Comparison of ENCODE assay signal across 9 cellular contexts in the genomic region with DNA sequence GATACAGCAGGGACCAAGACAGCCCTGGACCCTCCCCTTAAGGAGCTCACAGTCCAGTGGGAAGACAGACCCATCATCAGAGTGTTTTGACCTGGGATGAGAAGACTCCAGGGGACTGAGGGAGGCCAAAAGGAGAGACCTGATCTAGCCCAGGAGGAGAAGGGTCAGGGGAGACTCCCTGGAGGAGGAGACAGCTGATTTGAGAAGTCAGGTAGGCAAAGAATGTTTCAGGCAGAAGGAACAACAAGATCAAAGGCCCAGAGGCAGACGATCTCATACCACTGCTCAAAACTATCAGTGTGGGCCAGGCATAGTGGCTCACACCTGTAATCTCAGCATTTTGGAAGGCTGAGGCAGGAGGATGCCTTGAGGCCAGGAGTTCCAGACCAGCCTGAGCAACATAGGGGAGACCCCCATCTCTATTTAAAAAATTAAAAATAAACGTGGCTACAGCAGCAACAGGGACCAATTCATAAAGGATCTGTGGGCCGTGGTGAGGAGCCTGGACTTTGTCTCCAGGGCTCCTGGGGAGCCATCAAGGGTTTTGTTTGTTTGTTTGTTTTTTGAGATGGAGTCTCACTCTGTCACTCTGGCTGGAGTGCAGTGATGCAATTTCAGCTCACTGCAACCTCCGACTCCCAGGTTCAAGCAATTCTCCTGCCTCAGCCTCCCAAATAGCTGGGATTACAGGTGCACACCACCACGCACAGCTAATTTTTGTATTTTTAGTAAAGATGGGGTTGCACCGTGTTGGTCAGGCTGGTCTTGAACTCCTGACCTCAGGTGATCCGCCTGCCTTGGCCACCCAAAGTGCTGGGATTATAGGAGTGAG. TPM values are rescaled to one million over a fixed set of nuclear protein-coding genes. Genes with fewer than 3 reads are reported as not detected.
DNase-seq lines count a peak whose midpoint lies in the region; ATAC-seq and TF ChIP-seq lines count a peak whose summit lies in the region.
"Had no signal": no experiment of that assay in that cellular context is flagged by ENCODE, and none has a peak within 500 bp of the region (broad histone marks: within the 10 kb centered on the region; RNA-seq: fewer than 3 reads in every experiment).

No MANE protein-coding gene starts in this region.

- H3K4me1 ChIP-seq in breast epithelium (peaks cover 0 to 10% of the 10 kb centered on the region in 2 donors), upper lobe of left lung (peaks cover 42 to 63% (median 50%) of the 10 kb centered on the region in 4 donors)

- POLR2A ChIA-PET in MCF 10A (lab: Yijun Ruan, JAX): no interaction called here

- no TSS peak for BruUV-seq in MCF 10A (replicated peaks; lab: Mats Ljungman, UMichigan)

- H3K4me3 Mint-ChIP-seq in MCF 10A (ENCODE audit: unreplicated experiment) (no peak overlapping the region), glutamatergic neuron (ENCODE audit: unreplicated experiment) (peak overlapping the region; percentile 88)

- H3K27ac Mint-ChIP-seq in MCF 10A (ENCODE audit: low read depth, unreplicated experiment): no peak overlapping the region
- no peak overlapping the region for H3K27ac Mint-ChIP-seq in glutamatergic neuron (ENCODE audit: unreplicated experiment)

- no peaks in the 10 kb centered on the region for H3K36me3 ChIP-seq in breast epithelium
- H3K36me3 ChIP-seq in upper lobe of left lung: peaks cover 0 to under 1% (median 0%) of the 10 kb centered on the region in 4 donors

- CTCF ChIA-PET in MCF 10A (lab: Yijun Ruan, JAX): interaction anchor here (0.7 kb wide), 1 partner anchor 135 kb away, joined by 3 read pairs; no protein-coding TSS in a partner anchor

- TF ChIP-seq CTCF in breast epithelium (IDR thresholded peaks at IDR 0.05) (no peak), MCF 10A (IDR thresholded peaks at IDR 0.05; ENCODE audit: unreplicated experiment) (no peak), glutamatergic neuron (IDR thresholded peaks at IDR 0.05; ENCODE audit: partially characterized antibody, unreplicated experiment) (no peak), upper lobe of left lung (IDR thresholded peaks at IDR 0.05) (no peak)

- H3K9me3 ChIP-seq in breast epithelium: no peaks in the 10 kb centered on the region
- no peaks in the 10 kb centered on the region for H3K9me3 ChIP-seq in upper lobe of left lung
- H3K9me3 ChIP-seq: testis had no signal

- no peaks in the 10 kb centered on the region for H3K27me3 Mint-ChIP-seq in MCF 10A (ENCODE audit: insufficient read depth, unreplicated experiment)
- peaks cover 3% of the 10 kb centered on the region for H3K27me3 Mint-ChIP-seq in glutamatergic neuron (ENCODE audit: unreplicated experiment)

- H3K27me3 ChIP-seq in breast epithelium: no peaks in the 10 kb centered on the region
- H3K27me3 ChIP-seq in upper lobe of left lung: no peaks in the 10 kb centered on the region
- H3K27me3 ChIP-seq: testis had no signal

- TF ChIP-seq POLR2A in breast epithelium (IDR thresholded peaks at IDR 0.05) (no peak), upper lobe of left lung (IDR thresholded peaks at IDR 0.05) (no peak)

- DNase-seq in breast epithelium (ENCODE audit: low spot score in 2 of 2): no peak
- no peak for DNase-seq in MCF 10A (ENCODE audit: unreplicated experiment)
- no peak for DNase-seq in glutamatergic neuron
- DNase-seq in upper lobe of left lung: no peak
- DNase-seq in HuH-7.5 (ENCODE audit: low spot score): no peak
- DNase-seq: NCI-H1694 had no signal

- TF ChIP-seq EP300 in upper lobe of left lung (IDR thresholded peaks at IDR 0.05): no peak

- peak overlapping the region; percentile 85 to 91 for H3K27ac ChIP-seq in breast epithelium
- peak overlapping the region; percentile 78 to 94 (median 90) for H3K27ac ChIP-seq in upper lobe of left lung

- H3K4me1 Mint-ChIP-seq in MCF 10A (ENCODE audit: insufficient read depth, unreplicated experiment): peaks cover 13% of the 10 kb centered on the region
- peaks cover 2% of the 10 kb centered on the region for H3K4me1 Mint-ChIP-seq in glutamatergic neuron (ENCODE audit: low read depth, unreplicated experiment)

- 74 to 80% methylated on average over 7 of the region's 7 CpGs for WGBS in upper lobe of left lung, 2 donors

- H3K9me3 Mint-ChIP-seq in MCF 10A (ENCODE audit: unreplicated experiment) (no peaks in the 10 kb centered on the region), glutamatergic neuron (ENCODE audit: unreplicated experiment) (peaks cover 2% of the 10 kb centered on the region)

- no peak for ATAC-seq in upper lobe of left lung (ENCODE audit: low FRiP score in 2 of 2)
- no peak for ATAC-seq in GM18861 (IDR thresholded peaks at IDR 0.05; ENCODE audit: unreplicated experiment)

- H3K4me3 ChIP-seq in breast epithelium: no peak overlapping the region
- H3K4me3 ChIP-seq in upper lobe of left lung: no peak overlapping the region

- intact Hi-C loops in breast epithelium (cut with DNase I; ENCODE audit: low total_unique reads) (no loop called here), MCF 10A (cut with micrococcal nuclease) (loop anchor here (2.0 kb wide), 1 partner anchor 17 kb away; a partner anchor contains a TSS)

- H3K36me3 Mint-ChIP-seq in MCF 10A (ENCODE audit: insufficient read depth, unreplicated experiment) (peaks cover 2% of the 10 kb centered on the region), glutamatergic neuron (ENCODE audit: unreplicated experiment) (no peaks in the 10 kb centered on the region)

RNA-seq across cellular contexts. Expression of a gene that starts 2.2 kb away (rescaled TPM):
- 100 to 1,000 TPM; 320 to 418 (median 391) TPM for total RNA-seq in breast epithelium
- 213 and 265 TPM in 2 replicates for total RNA-seq in MCF 10A (2022)
- 448 TPM for total RNA-seq in glutamatergic neuron (ENCODE audit: unreplicated experiment)
- 100 to 1,000 TPM in 5 of 6 donors, 10 to 100 TPM in 1; 90.1 to 290 (median 235) TPM for total RNA-seq in upper lobe of left lung

RNA-seq across cellular contexts. Expression of a gene that starts 4.4 kb away (rescaled TPM):
- total RNA-seq in breast epithelium: under 1 TPM in 1 of 3 donors, not detected in 2; 0.59 TPM
- 0.44 and 1.0 TPM in 2 replicates for total RNA-seq in MCF 10A (2022)
- total RNA-seq in glutamatergic neuron (ENCODE audit: unreplicated experiment): 1.3 TPM
- total RNA-seq in upper lobe of left lung: 1 to 10 TPM in 3 of 6 donors, under 1 TPM in 1, not detected in 2; 0.83 to 8.0 (median 1.8) TPM

RNA-seq across cellular contexts. Expression of a gene that starts 17.1 kb away (rescaled TPM):
- 10 to 100 TPM; 44.6 to 51.4 (median 44.6) TPM for total RNA-seq in breast epithelium
- total RNA-seq in MCF 10A (2022): 84.2 and 87.7 TPM in 2 replicates
- 78.7 TPM for total RNA-seq in glutamatergic neuron (ENCODE audit: unreplicated experiment)
- total RNA-seq in upper lobe of left lung: 10 to 100 TPM; 37.7 to 80.3 (median 71.3) TPM

RNA-seq across cellular contexts. Expression of a gene that starts 20.4 kb away (rescaled TPM):
- total RNA-seq in breast epithelium (not detected), MCF 10A (2022) (not detected in 2 replicates), glutamatergic neuron (ENCODE audit: unreplicated experiment) (not detected), upper lobe of left lung (not detected)
- total RNA-seq: left cardiac atrium had no signal

RNA-seq across cellular contexts. Expression of a gene that starts 33.4 kb away (rescaled TPM):
- 10 to 100 TPM in 1 of 3 donors, 1 to 10 TPM in 2; 5.9 to 13.0 (median 9.5) TPM for total RNA-seq in breast epithelium
- 6.3 and 10.6 TPM in 2 replicates for total RNA-seq in MCF 10A (2022)
- 15.9 TPM for total RNA-seq in glutamatergic neuron (ENCODE audit: unreplicated experiment)
- total RNA-seq in upper lobe of left lung: 10 to 100 TPM in 4 of 6 donors, 1 to 10 TPM in 2; 5.6 to 32.5 (median 11.3) TPM
